20 cellular contexts compared by ENCODE assay signal in genomic region chr15:48427960-48428547, GRCh38.
A peak's percentile ranks its signal among the peaks of the same experiment; 100 is the strongest.
DNase-seq lines count a peak whose midpoint lies in the region; ATAC-seq, FAIRE-seq and TF ChIP-seq lines count a peak whose summit lies in the region.
"Had no signal": no experiment of that assay in that cellular context is flagged by ENCODE, and none has a peak within 500 bp of the region (broad histone marks: within the 10 kb centered on the region; RNA-seq: fewer than 3 reads in every experiment).

No MANE protein-coding gene starts in this region.

- peak; percentile 61 for DNase-seq in AG08396 (ENCODE audit: low spot score)
- peak; percentile 46 for DNase-seq in HT1080 (ENCODE audit: low read depth)
- DNase-seq in astrocyte of the spinal cord (ENCODE audit: low read depth, low spot score): peak; percentile 71
- no peak for DNase-seq in keratinocyte (ENCODE audit: low read depth, low spot score)
- no peak for DNase-seq in DMS114 treated with DMSO at 0.1 percent for 48 hours (lab: John Stamatoyannopoulos, UW; ENCODE audit: unreplicated experiment)
- DNase-seq in heart right ventricle: no peak
- no peak for DNase-seq in lower leg skin (ENCODE audit: low spot score in 2 of 2)
- DNase-seq: activated CD4-positive, alpha-beta T cell treated with anti-CD3 and anti-CD28 coated beads, Interleukin-2, amount 10 ng/mL, durations not matched to agents 7 days and 5 days; activated naive CD8-positive, alpha-beta T cell treated with anti-CD3 and anti-CD28 coated beads, Interleukin-2, amount 50 U/mL, for 24 hours; activated T-cell treated with anti-CD3 and anti-CD28 coated beads, Interleukin-2, amount 50 U/mL, for 24 hours; BE2C; cortex of kidney; DMS79; MG63; NCI-H2081; pancreas; RPMI8226; T-helper 9 cell had no signal

- no peaks in the 10 kb centered on the region for H3K79me2 ChIP-seq in keratinocyte (ENCODE audit: control insufficient read depth, insufficient read depth, low read length)

- H2AFZ ChIP-seq in keratinocyte (ENCODE audit: control insufficient read depth, low read length): peak overlapping the region; percentile 52

- H3K27ac ChIP-seq in keratinocyte (ENCODE audit: control insufficient read depth, insufficient read depth, low read length) (no peak overlapping the region), heart right ventricle (peak overlapping the region in 2 of 10 donors; percentile 7 to 9)
- H3K27ac ChIP-seq: pancreas had no signal

- TF ChIP-seq CTCF in astrocyte of the spinal cord (IDR thresholded peaks at IDR 0.05; ENCODE audit: low read depth, low read length) (no peak), keratinocyte (optimal IDR thresholded peaks at IDR 0.05 in 1 of 3, IDR thresholded peaks at IDR 0.05 in 1 of 3, conservative IDR thresholded peaks at IDR 0.05 in 1 of 3; ENCODE audit: extremely low read depth in 1 of 3, insufficient read depth in 2 of 3, low read length in 3 of 3) (no peak), heart right ventricle (IDR thresholded peaks at IDR 0.05) (no peak), lower leg skin (IDR thresholded peaks at IDR 0.05) (no peak)

- peak overlapping the region; percentile 49 for H3K4me2 ChIP-seq in keratinocyte (ENCODE audit: control insufficient read depth, extremely low read depth, insufficient read depth, low read depth, low read length)

- H3K27me3 ChIP-seq in keratinocyte (ENCODE audit: control insufficient read depth, extremely low read depth, insufficient read depth, low read length) (no peaks in the 10 kb centered on the region), heart right ventricle (no peaks in the 10 kb centered on the region)
- H3K27me3 ChIP-seq: BE2C, MG63, pancreas had no signal

- ATAC-seq in heart right ventricle: no peak
- ATAC-seq in HG03460 (IDR thresholded peaks at IDR 0.05; ENCODE audit: unreplicated experiment): no peak
- ATAC-seq: activated naive CD8-positive, alpha-beta T cell treated with anti-CD3 and anti-CD28 coated beads, Interleukin-2, amount 50 U/mL, for 24 hours; GM12878; pancreas had no signal

- H3K9ac ChIP-seq in keratinocyte (ENCODE audit: control insufficient read depth, extremely low read depth, insufficient read depth, low read length): no peak overlapping the region

- dilution Hi-C loops in keratinocyte (cut with MboI; ENCODE audit: extremely low pct_ligation_motif_present, low sequenced_read_pairs): no loop called here

- H3K4me1 ChIP-seq in keratinocyte (ENCODE audit: control insufficient read depth, extremely low read depth, insufficient read depth, low read length): peaks cover 32% of the 10 kb centered on the region
- H3K4me1 ChIP-seq in heart right ventricle: no peaks in the 10 kb centered on the region
- H3K4me1 ChIP-seq: BE2C, pancreas had no signal

- H3K4me3 ChIP-seq in astrocyte of the spinal cord (ENCODE audit: low read depth, low read length) (no peak overlapping the region), keratinocyte (ENCODE audit: control insufficient read depth in 2 of 3, extremely low read depth in 1 of 3, insufficient read depth in 2 of 3, low read depth in 1 of 3, low read length in 3 of 3) (peak overlapping the region in 1 of 3 experiments; percentile 8), heart right ventricle (no peak overlapping the region), lower leg skin (ENCODE audit: low read depth, poor library complexity, severe bottlenecking) (no peak overlapping the region)
- H3K4me3 ChIP-seq: GM12878, MG63, pancreas had no signal

- H3K36me3 ChIP-seq in keratinocyte (ENCODE audit: control insufficient read depth in 2 of 2, extremely low read depth in 1 of 2, insufficient read depth in 2 of 2, low read length in 2 of 2): no peaks in the 10 kb centered on the region
- H3K36me3 ChIP-seq in heart right ventricle: peaks cover 0 to 100% (median 28%) of the 10 kb centered on the region in 9 donors
- H3K36me3 ChIP-seq: BE2C, pancreas had no signal

- no peaks in the 10 kb centered on the region for H4K20me1 ChIP-seq in keratinocyte (ENCODE audit: control insufficient read depth, extremely low read depth, insufficient read depth, low read length)

- H3K9me1 ChIP-seq in keratinocyte (ENCODE audit: control insufficient read depth, extremely low read depth, insufficient read depth, low read length): no peaks in the 10 kb centered on the region

- H3K9me3 ChIP-seq in keratinocyte (ENCODE audit: control insufficient read depth, low read depth, low read length): no peaks in the 10 kb centered on the region
- H3K9me3 ChIP-seq in heart right ventricle: no peaks in the 10 kb centered on the region
- H3K9me3 ChIP-seq: BE2C, MG63, pancreas had no signal

- intact Hi-C loops in heart right ventricle (cut with DNase I): no loop called here
- intact Hi-C loops in lower leg skin (cut with DNase I; ENCODE audit: low total_unique reads): no loop called here

- 72 to 74% methylated on average over 8 of the region's 8 CpGs for WGBS in heart right ventricle, 2 donors
- 59 to 64% methylated on average over 8 of the region's 8 CpGs for WGBS in lower leg skin, 2 donors

- in situ Hi-C loops in astrocyte of the spinal cord (cut with HindIII; ENCODE audit: low sequenced_read_pairs): no loop called here

- FAIRE-seq in keratinocyte (lab: Jason Lieb, UNC): peak; percentile 43
- FAIRE-seq: GM12878, pancreas had no signal

- no peak for TF ChIP-seq POLR2A in lower leg skin (IDR thresholded peaks at IDR 0.05)

Comparison
In these comparisons a context has a peak if more than half of its experiments do, and no peak if none do; other contexts are left out.
1. DNase-seq: peak in AG08396 (single experiment), HT1080 (single experiment) and astrocyte of the spinal cord (single experiment); none in keratinocyte (single experiment), DMS114 treated with DMSO at 0.1 percent for 48 hours (single experiment), heart right ventricle (0 of 2) and lower leg skin (0 of 2).